ENCODE assay signal across 8 cellular contexts in the genomic region with DNA sequence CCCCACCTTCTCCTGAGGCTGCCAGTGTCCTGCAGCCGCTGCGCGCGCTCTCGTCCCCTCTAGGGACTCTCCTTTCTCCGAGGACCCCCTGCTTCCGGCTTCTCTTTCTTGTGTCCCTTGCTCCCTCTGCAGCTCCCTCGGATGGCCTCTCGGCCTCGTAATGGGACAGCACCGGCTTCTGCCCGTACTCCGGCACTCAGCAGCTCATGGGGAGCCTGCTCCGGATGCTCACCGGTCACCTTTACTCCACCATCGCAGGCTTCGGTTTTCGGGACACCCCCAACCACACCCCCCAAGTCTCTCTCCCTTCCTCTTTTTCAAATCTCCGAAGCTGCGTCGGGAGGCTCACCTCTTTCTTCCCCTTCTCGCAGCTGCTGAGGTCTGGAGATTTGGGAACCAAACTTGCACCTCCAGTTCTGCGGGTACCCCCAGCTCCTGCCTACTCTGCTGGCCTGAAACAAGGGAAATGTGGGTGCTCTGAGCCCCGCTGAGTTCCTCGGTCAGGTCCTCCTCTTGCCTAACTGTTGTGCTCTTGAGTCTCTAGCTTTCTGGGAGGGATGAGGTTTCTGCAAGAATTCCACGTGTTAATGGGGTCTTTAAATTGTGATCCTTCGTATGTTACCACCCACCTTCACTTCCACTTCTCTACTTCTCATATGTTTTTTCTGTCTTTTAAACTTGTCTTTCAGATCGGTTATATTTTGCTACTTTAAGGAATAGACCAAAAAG.
A peak's percentile ranks its signal among the peaks of the same experiment; 100 is the strongest.
DNase-seq lines count a peak whose midpoint lies in the region; ATAC-seq and FAIRE-seq lines count a peak whose summit lies in the region.

No MANE protein-coding gene starts in this region.

- peak; percentile 29 for ATAC-seq in HG03108 (IDR thresholded peaks at IDR 0.05; ENCODE audit: unreplicated experiment)
- ATAC-seq in activated naive CD8-positive, alpha-beta T cell treated with anti-CD3 and anti-CD28 coated beads, Interleukin-2, amount 50 U/mL, for 24 hours, result peak; percentile 0

- DNase-seq in 8988T, result peak; percentile 9
- peak; percentile 7 for DNase-seq in GM18507 (ENCODE audit: extremely low spot score, insufficient read length, low read depth)
- peak; percentile 56 for DNase-seq in RPMI8226
- DNase-seq in activated naive CD8-positive, alpha-beta T cell treated with anti-CD3 and anti-CD28 coated beads, Interleukin-2, amount 50 U/mL, for 24 hours, result peak; percentile 52
- peak; percentile 27 for DNase-seq in hepatic stellate cell (ENCODE audit: low spot score)
- DNase-seq in skeletal muscle cell (ENCODE audit: low read depth), result no peak
- no peak for DNase-seq in COR-L47 (lab: John Stamatoyannopoulos, UW)

- H3K27ac Mint-ChIP-seq in activated naive CD8-positive, alpha-beta T cell treated with anti-CD3 and anti-CD28 coated beads, Interleukin-2, amount 50 U/mL, for 24 hours, result peak overlapping the region; percentile 90

- H3K4me3 ChIP-seq in skeletal muscle cell (ENCODE audit: low read depth, low read length), result peak overlapping the region; percentile 96

- FAIRE-seq in GM18507 (lab: Jason Lieb, UNC), result peak; percentile 75

- peaks cover 52% of the 10 kb centered on the region for H3K4me1 Mint-ChIP-seq in activated naive CD8-positive, alpha-beta T cell treated with anti-CD3 and anti-CD28 coated beads, Interleukin-2, amount 50 U/mL, for 24 hours

- H3K36me3 Mint-ChIP-seq in activated naive CD8-positive, alpha-beta T cell treated with anti-CD3 and anti-CD28 coated beads, Interleukin-2, amount 50 U/mL, for 24 hours (ENCODE audit: low read depth), result peaks cover 10% of the 10 kb centered on the region

- H3K9me3 Mint-ChIP-seq in activated naive CD8-positive, alpha-beta T cell treated with anti-CD3 and anti-CD28 coated beads, Interleukin-2, amount 50 U/mL, for 24 hours, result no peaks in the 10 kb centered on the region

- no peaks in the 10 kb centered on the region for H3K27me3 Mint-ChIP-seq in activated naive CD8-positive, alpha-beta T cell treated with anti-CD3 and anti-CD28 coated beads, Interleukin-2, amount 50 U/mL, for 24 hours

- H3K4me3 Mint-ChIP-seq in activated naive CD8-positive, alpha-beta T cell treated with anti-CD3 and anti-CD28 coated beads, Interleukin-2, amount 50 U/mL, for 24 hours, result peak overlapping the region; percentile 97

Comparison
In these comparisons a context has a peak if more than half of its experiments do, and no peak if none do; other contexts are left out.
1. DNase-seq: peak in 8988T (single experiment), GM18507 (single experiment), RPMI8226 (single experiment), activated naive CD8-positive, alpha-beta T cell treated with anti-CD3 and anti-CD28 coated beads, Interleukin-2, amount 50 U/mL, for 24 hours (single experiment) and hepatic stellate cell (single experiment); none in skeletal muscle cell (single experiment) and COR-L47 (single experiment).